In genomic region chr1:109959974-109960744, GRCh38 we compare ENCODE assay signal across 9 cellular contexts. TPM values are rescaled to one million over a fixed set of nuclear protein-coding genes. Genes with fewer than 3 reads are reported as not detected.
A peak's percentile ranks its signal among the peaks of the same experiment; 100 is the strongest.
DNase-seq lines count a peak whose midpoint lies in the region; ATAC-seq and TF ChIP-seq lines count a peak whose summit lies in the region.
"Had no signal": no experiment of that assay in that cellular context is flagged by ENCODE, and none has a peak within 500 bp of the region (broad histone marks: within the 10 kb centered on the region; RNA-seq: fewer than 3 reads in every experiment).

No MANE protein-coding gene starts in this region.

- H2BK15ac ChIP-seq in mesendoderm (replicated peaks; ENCODE audit: low read depth), result no peak overlapping the region

- H3K4me3 ChIP-seq in Caco-2 (ENCODE audit: low read depth, low read length), result no peak overlapping the region
- H3K4me3 ChIP-seq in brain microvascular endothelial cell (ENCODE audit: low read depth, low read length), result no peak overlapping the region
- no peak overlapping the region for H3K4me3 ChIP-seq in mesendoderm (ENCODE audit: low read length)

- CTCF ChIA-PET in Caco-2 (lab: Charles Lee), result interaction anchor here (0.5 to 3.8 kb wide), 11 partner anchors 12 to 320 kb away, joined by 3 to 49 read pairs (median 5); partner anchors contain the start of gene AHCYL1

- no peaks in the 10 kb centered on the region for H3K79me2 ChIP-seq in mesendoderm (ENCODE audit: control insufficient read depth, insufficient read depth, low read length)

- H2BK5ac ChIP-seq in mesendoderm (ENCODE audit: low read length), result no peak overlapping the region

- H3K27ac Mint-ChIP-seq in Caco-2 (ENCODE audit: unreplicated experiment), result peak overlapping the region; percentile 80
- no peak overlapping the region for H3K27ac Mint-ChIP-seq in stimulated activated naive B cell treated with anti-CD40 and anti-IgM and Interleukin-4, amounts not matched to agents 10 μg/mL and 1 μg/mL and 100 μg/mL, for 72 hours
- H3K27ac Mint-ChIP-seq in stimulated activated memory B cell treated with anti-CD40 and anti-IgM and Interleukin-4, amounts not matched to agents 10 μg/mL and 1 μg/mL and 100 μg/mL, for 72 hours, result no peak overlapping the region
- H3K27ac Mint-ChIP-seq: activated CD4-positive, alpha-beta memory T cell treated with anti-CD3 and anti-CD28 coated beads, Interleukin-2, amount 10 ng/mL, durations not matched to agents 7 days and 5 days had no signal

- no peak overlapping the region for H2AK5ac ChIP-seq in mesendoderm (ENCODE audit: low read length)

- no peak overlapping the region for H3K4me2 ChIP-seq in mesendoderm (ENCODE audit: low read length)

- H3K56ac ChIP-seq in mesendoderm (ENCODE audit: low read length), result peak overlapping the region; percentile 75

- intact Hi-C loops in Caco-2 (cut with micrococcal nuclease; ENCODE audit: unreplicated experiment), result loop anchor here (1.0 kb wide), 5 partner anchors 12 to 83 kb away; partner anchors contain the start of gene AHCYL1

- H3K27me3 Mint-ChIP-seq in Caco-2 (ENCODE audit: insufficient read depth, unreplicated experiment), result no peaks in the 10 kb centered on the region
- peaks cover 22 to 38% of the 10 kb centered on the region in 2 donors for H3K27me3 Mint-ChIP-seq in stimulated activated naive B cell treated with anti-CD40 and anti-IgM and Interleukin-4, amounts not matched to agents 10 μg/mL and 1 μg/mL and 100 μg/mL, for 72 hours
- H3K27me3 Mint-ChIP-seq in stimulated activated memory B cell treated with anti-CD40 and anti-IgM and Interleukin-4, amounts not matched to agents 10 μg/mL and 1 μg/mL and 100 μg/mL, for 72 hours, result peaks cover 26% of the 10 kb centered on the region

- no peak overlapping the region for H3K4ac ChIP-seq in mesendoderm (ENCODE audit: low read depth, low read length)

- in situ Hi-C loops in brain microvascular endothelial cell (cut with HindIII; ENCODE audit: low pct_ligation_motif_present, low sequenced_read_pairs), result no loop called here

- peak overlapping the region; percentile 15 for H2BK120ac ChIP-seq in mesendoderm (ENCODE audit: low read depth, low read length)

- no peak for ATAC-seq in stimulated activated naive B cell treated with anti-CD40 and anti-IgM and Interleukin-4, amounts not matched to agents 10 μg/mL and 1 μg/mL and 100 μg/mL, for 72 hours (replicated peaks)
- no peak for ATAC-seq in stimulated activated memory B cell treated with anti-CD40 and anti-IgM and Interleukin-4, amounts not matched to agents 10 μg/mL and 1 μg/mL and 100 μg/mL, for 72 hours

- H3K27ac ChIP-seq in brain microvascular endothelial cell, result peak overlapping the region; percentile 46
- H3K27ac ChIP-seq in mesendoderm (ENCODE audit: low read depth, low read length), result peak overlapping the region; percentile 80

- peaks cover 16% of the 10 kb centered on the region for H3K36me3 Mint-ChIP-seq in Caco-2 (ENCODE audit: insufficient read depth, unreplicated experiment)
- no peaks in the 10 kb centered on the region for H3K36me3 Mint-ChIP-seq in stimulated activated naive B cell treated with anti-CD40 and anti-IgM and Interleukin-4, amounts not matched to agents 10 μg/mL and 1 μg/mL and 100 μg/mL, for 72 hours
- no peaks in the 10 kb centered on the region for H3K36me3 Mint-ChIP-seq in stimulated activated memory B cell treated with anti-CD40 and anti-IgM and Interleukin-4, amounts not matched to agents 10 μg/mL and 1 μg/mL and 100 μg/mL, for 72 hours

- no peak overlapping the region for H4K8ac ChIP-seq in mesendoderm (ENCODE audit: low read depth, low read length)

- H3K18ac ChIP-seq in mesendoderm (ENCODE audit: low read length), result no peak overlapping the region

- no peaks in the 10 kb centered on the region for H3K36me3 ChIP-seq in Caco-2 (ENCODE audit: control insufficient read depth, insufficient read depth, low read length)
- H3K36me3 ChIP-seq in brain microvascular endothelial cell (replicated peaks), result no peaks in the 10 kb centered on the region
- H3K36me3 ChIP-seq in mesendoderm (ENCODE audit: control insufficient read depth, insufficient read depth, low read length), result no peaks in the 10 kb centered on the region

- H3K27me3 ChIP-seq in Caco-2 (replicated peaks; ENCODE audit: control insufficient read depth, insufficient read depth, low read length) (no peaks in the 10 kb centered on the region), brain microvascular endothelial cell (replicated peaks) (no peaks in the 10 kb centered on the region), mesendoderm (ENCODE audit: insufficient read depth, low read length, poor library complexity) (peaks cover 1% of the 10 kb centered on the region)

- POLR2A ChIA-PET in Caco-2 (lab: Charles Lee), result interaction anchor here (0.7 to 3.1 kb wide), 5 partner anchors 11 to 83 kb away, joined by 3 to 17 read pairs (median 6); partner anchors contain the start of gene AHCYL1

- peak; percentile 84 to 89 for DNase-seq in Caco-2
- DNase-seq in NCI-H146 (lab: John Stamatoyannopoulos, UW), result peak; percentile 98
- peak; percentile 71 for DNase-seq in brain microvascular endothelial cell
- DNase-seq in mesendoderm, result peak; percentile 96
- DNase-seq in stimulated activated naive B cell treated with anti-CD40 and anti-IgM and Interleukin-4, amounts not matched to agents 10 μg/mL and 1 μg/mL and 100 μg/mL, for 72 hours, result no peak
- DNase-seq in activated effector memory CD4-positive, alpha-beta T cell treated with anti-CD3 and anti-CD28 coated beads, Interleukin-2, amount 50 U/mL, for 16 hours, result no peak
- no peak for DNase-seq in OCI-M2 (lab: John Stamatoyannopoulos, UW; ENCODE audit: unreplicated experiment)
- DNase-seq: activated CD4-positive, alpha-beta memory T cell treated with anti-CD3 and anti-CD28 coated beads, Interleukin-2, amount 10 ng/mL, durations not matched to agents 7 days and 5 days had no signal

- peaks cover 59% of the 10 kb centered on the region for H3K4me1 ChIP-seq in Caco-2
- H3K4me1 ChIP-seq in mesendoderm (ENCODE audit: control insufficient read depth, low read depth, low read length), result peaks cover 14% of the 10 kb centered on the region

- peaks cover 44% of the 10 kb centered on the region for H3K4me1 Mint-ChIP-seq in Caco-2 (ENCODE audit: low read depth, unreplicated experiment)
- H3K4me1 Mint-ChIP-seq in stimulated activated naive B cell treated with anti-CD40 and anti-IgM and Interleukin-4, amounts not matched to agents 10 μg/mL and 1 μg/mL and 100 μg/mL, for 72 hours, result no peaks in the 10 kb centered on the region
- no peaks in the 10 kb centered on the region for H3K4me1 Mint-ChIP-seq in stimulated activated memory B cell treated with anti-CD40 and anti-IgM and Interleukin-4, amounts not matched to agents 10 μg/mL and 1 μg/mL and 100 μg/mL, for 72 hours
- H3K4me1 Mint-ChIP-seq: activated CD4-positive, alpha-beta memory T cell treated with anti-CD3 and anti-CD28 coated beads, Interleukin-2, amount 10 ng/mL, durations not matched to agents 7 days and 5 days had no signal

- no peaks in the 10 kb centered on the region for H3K9me3 Mint-ChIP-seq in Caco-2 (ENCODE audit: unreplicated experiment)
- peaks cover 0 to 3% of the 10 kb centered on the region in 2 donors for H3K9me3 Mint-ChIP-seq in stimulated activated naive B cell treated with anti-CD40 and anti-IgM and Interleukin-4, amounts not matched to agents 10 μg/mL and 1 μg/mL and 100 μg/mL, for 72 hours
- no peaks in the 10 kb centered on the region for H3K9me3 Mint-ChIP-seq in stimulated activated memory B cell treated with anti-CD40 and anti-IgM and Interleukin-4, amounts not matched to agents 10 μg/mL and 1 μg/mL and 100 μg/mL, for 72 hours
- H3K9me3 Mint-ChIP-seq: activated CD4-positive, alpha-beta memory T cell treated with anti-CD3 and anti-CD28 coated beads, Interleukin-2, amount 10 ng/mL, durations not matched to agents 7 days and 5 days had no signal

- H3K4me3 Mint-ChIP-seq in Caco-2 (ENCODE audit: unreplicated experiment), result peak overlapping the region; percentile 62
- H3K4me3 Mint-ChIP-seq in stimulated activated naive B cell treated with anti-CD40 and anti-IgM and Interleukin-4, amounts not matched to agents 10 μg/mL and 1 μg/mL and 100 μg/mL, for 72 hours, result no peak overlapping the region
- no peak overlapping the region for H3K4me3 Mint-ChIP-seq in stimulated activated memory B cell treated with anti-CD40 and anti-IgM and Interleukin-4, amounts not matched to agents 10 μg/mL and 1 μg/mL and 100 μg/mL, for 72 hours
- H3K4me3 Mint-ChIP-seq: activated CD4-positive, alpha-beta memory T cell treated with anti-CD3 and anti-CD28 coated beads, Interleukin-2, amount 10 ng/mL, durations not matched to agents 7 days and 5 days had no signal

- H3K23ac ChIP-seq in mesendoderm (ENCODE audit: low read length), result no peak overlapping the region

- no peaks in the 10 kb centered on the region; the same call in 1 of the 2 replicates for H3K9me3 ChIP-seq in Caco-2

- H3K9ac ChIP-seq in mesendoderm (ENCODE audit: low read length), result no peak overlapping the region

- no peak overlapping the region for H4K5ac ChIP-seq in mesendoderm (ENCODE audit: low read length)

- TF ChIP-seq CTCF in Caco-2 (IDR thresholded peaks at IDR 0.05; ENCODE audit: insufficient read depth in 1 of 2, low read depth in 1 of 2, low read length in 1 of 2, severe bottlenecking in 1 of 2, unreplicated experiment in 1 of 2) (peak; percentile 11 to 26), brain microvascular endothelial cell (IDR thresholded peaks at IDR 0.05; ENCODE audit: low read depth, low read length, missing control alignments) (peak; percentile 44)

- no peaks in the 10 kb centered on the region for H3K79me1 ChIP-seq in mesendoderm (ENCODE audit: low read length)

- no CpG with 5 or more reads among the region's 7 CpGs for WGBS in mesendoderm (ENCODE audit: extremely low coverage, insufficient coverage, low lambda C conversion rate)

- no TSS peak for BruUV-seq in Caco-2 (replicated peaks; lab: Mats Ljungman, UMichigan)

RNA-seq across cellular contexts. Expression of gene AHCYL1, which starts 24.4 kb away (rescaled TPM):
- 62.6 and 64.2 TPM in 2 replicates for total RNA-seq in Caco-2 (2022)
- 55.7 TPM for polyA plus RNA-seq in mesendoderm (2013, experiment 1 of 2)
- 57.3 TPM for polyA plus RNA-seq in mesendoderm (2013, experiment 2 of 2)

RNA-seq across cellular contexts. Expression of gene CSF1, which starts 49.5 kb away (rescaled TPM):
- 3.7 and 3.9 TPM in 2 replicates for total RNA-seq in Caco-2 (2022)
- polyA plus RNA-seq in mesendoderm (2013, experiment 1 of 2), result 2.3 TPM
- polyA plus RNA-seq in mesendoderm (2013, experiment 2 of 2), result 2.0 TPM

Comparison
In these comparisons a context has a peak if more than half of its experiments do, and no peak if none do; other contexts are left out.
1. DNase-seq: peak in Caco-2 (2 of 2), NCI-H146 (single experiment), brain microvascular endothelial cell (single experiment) and mesendoderm (single experiment); none in stimulated activated naive B cell treated with anti-CD40 and anti-IgM and Interleukin-4, amounts not matched to agents 10 μg/mL and 1 μg/mL and 100 μg/mL, for 72 hours (single experiment), activated effector memory CD4-positive, alpha-beta T cell treated with anti-CD3 and anti-CD28 coated beads, Interleukin-2, amount 50 U/mL, for 16 hours (single experiment) and OCI-M2 (single experiment).